Comparison of ENCODE assay signal across 1 cellular context in genomic region chr6:33312361-33313104, GRCh38.
A peak's percentile ranks its signal among the peaks of the same experiment; 100 is the strongest.
TF ChIP-seq lines count a peak whose summit lies in the region.

No MANE protein-coding gene starts in this region.

TF ChIP-seq in K562, 482 proteins besides CTCF, POLR2A, EP300 and RAD21 (continued from another document and continues in another):
- TF ChIP-seq TFE3 (CRISPR knock-in tag; IDR thresholded peaks at IDR 0.05) (no peak), ZFPM2 (CRISPR knock-in tag; IDR thresholded peaks at IDR 0.05) (no peak), NCOA6 (IDR thresholded peaks at IDR 0.05) (no peak), ATF6 (CRISPR knock-in tag; IDR thresholded peaks at IDR 0.05) (0 out of 2 replicates have a peak, but pooled peaks have one; percentile 45), EP400 (IDR thresholded peaks at IDR 0.05) (peak; percentile 20; the same call in 1 of the 2 replicates), XRCC5 (IDR thresholded peaks at IDR 0.05; ENCODE audit: low read depth, low read length) (peak; percentile 66; the same call in 1 of the 2 replicates), KDM5B (IDR thresholded peaks at IDR 0.05; ENCODE audit: insufficient replicate concordance, low read depth, low read length) (peak; percentile 15), ARID4B (CRISPR knock-in tag; IDR thresholded peaks at IDR 0.05) (peak; percentile 52; the same call in 1 of the 2 replicates), MBD1 (CRISPR knock-in tag; IDR thresholded peaks at IDR 0.05) (no peak), RB1 (IDR thresholded peaks at IDR 0.05; ENCODE audit: low read depth) (peak; percentile 54; the same call in 1 of the 2 replicates), MAX (CRISPR knock-in tag; IDR thresholded peaks at IDR 0.05) (peak; percentile 34; the same call in 1 of the 2 replicates), SP2 (IDR thresholded peaks at IDR 0.05; ENCODE audit: extremely low read depth, low read depth, low read length, poor library complexity, severe bottlenecking) (no peak), CBFA2T2 (conservative IDR thresholded peaks at IDR 0.05) (peak; percentile 30; the same call in 1 of the 2 replicates), EGR1 (conservative IDR thresholded peaks at IDR 0.05) (peak; percentile 90), ASH1L (IDR thresholded peaks at IDR 0.05; ENCODE audit: borderline replicate concordance, low read depth, partially characterized antibody) (no peak), RBFOX2 (IDR thresholded peaks at IDR 0.05; ENCODE audit: low read depth, low read length) (peak; percentile 53), WHSC1 (IDR thresholded peaks at IDR 0.05; ENCODE audit: low read length) (no peak), NR2C2 (CRISPR knock-in tag; IDR thresholded peaks at IDR 0.05) (no peak), NR2C2 (tag; IDR thresholded peaks at IDR 0.05) (no peak), SMARCE1 (IDR thresholded peaks at IDR 0.05) (no peak; the same call in 1 of the 2 replicates), ZNF324 (CRISPR knock-in tag; IDR thresholded peaks at IDR 0.05) (no peak), MAZ (CRISPR knock-in tag; conservative IDR thresholded peaks at IDR 0.05 in 1 of 2, IDR thresholded peaks at IDR 0.05 in 1 of 2) (peak; percentile 38 to 48; a peak in 2 of 4 replicates), CBFA2T3 (IDR thresholded peaks at IDR 0.05) (peak; percentile 25; the same call in 1 of the 2 replicates), BHLHE40 (IDR thresholded peaks at IDR 0.05; ENCODE audit: low read length) (peak; percentile 15; the same call in 1 of the 2 replicates), XRCC4 (IDR thresholded peaks at IDR 0.05; ENCODE audit: extremely low read depth, insufficient read depth, insufficient read length) (no peak), JUN (IDR thresholded peaks at IDR 0.05; ENCODE audit: borderline replicate concordance, low read depth, low read length) (no peak), JUN (CRISPR knock-in tag; IDR thresholded peaks at IDR 0.05; ENCODE audit: borderline replicate concordance) (no peak), SMARCA4 (IDR thresholded peaks at IDR 0.05) (0 out of 2 replicates have a peak, but pooled peaks have one; percentile 17), STAT5B (CRISPR knock-in tag; IDR thresholded peaks at IDR 0.05) (no peak), ARID2 (IDR thresholded peaks at IDR 0.05) (0 out of 2 replicates have a peak, but pooled peaks have one; percentile 7), ZBTB2 (IDR thresholded peaks at IDR 0.05) (no peak), THRAP3 (IDR thresholded peaks at IDR 0.05; ENCODE audit: borderline replicate concordance) (0 out of 2 replicates have a peak, but pooled peaks have one; percentile 30), TCF3 (CRISPR knock-in tag; IDR thresholded peaks at IDR 0.05) (no peak; the same call in 1 of the 2 replicates), ZC3H4 (CRISPR knock-in tag; IDR thresholded peaks at IDR 0.05; ENCODE audit: borderline replicate concordance) (0 out of 2 replicates have a peak, but pooled peaks have one; percentile 53), ESRRA (IDR thresholded peaks at IDR 0.05; ENCODE audit: borderline replicate concordance, low read depth) (peak; percentile 45; the same call in 1 of the 2 replicates), POLR2AphosphoS5 (IDR thresholded peaks at IDR 0.05; ENCODE audit: control insufficient read depth, insufficient read depth, low read depth, low read length) (no peak), CTBP1 (IDR thresholded peaks at IDR 0.05; ENCODE audit: borderline replicate concordance) (peak; percentile 79), ARID1B (IDR thresholded peaks at IDR 0.05) (0 out of 2 replicates have a peak, but pooled peaks have one; percentile 21), C11orf30 (IDR thresholded peaks at IDR 0.05; ENCODE audit: low read depth) (no peak), ILF3 (IDR thresholded peaks at IDR 0.05; ENCODE audit: borderline replicate concordance) (no peak), HDGF (IDR thresholded peaks at IDR 0.05) (no peak), RBBP5 (IDR thresholded peaks at IDR 0.05; ENCODE audit: borderline replicate concordance, insufficient read depth, low read length, poor library complexity, severe bottlenecking) (peak; percentile 58), SP1 (CRISPR knock-in tag; IDR thresholded peaks at IDR 0.05) (peak; percentile 53; the same call in 1 of the 2 replicates), ZNF121 (CRISPR knock-in tag; conservative IDR thresholded peaks at IDR 0.05) (no peak), ZC3H11A (IDR thresholded peaks at IDR 0.05; ENCODE audit: low read depth, low read length) (no peak), ZBED1 (IDR thresholded peaks at IDR 0.05) (peak; percentile 28; the same call in 1 of the 2 replicates), TSHZ1 (CRISPR knock-in tag; IDR thresholded peaks at IDR 0.05) (no peak), TBP (optimal IDR thresholded peaks at IDR 0.05; ENCODE audit: low read depth, low read length) (peak; percentile 42), HNRNPLL (IDR thresholded peaks at IDR 0.05; ENCODE audit: low read depth, low read length, poor library complexity, severe bottlenecking) (peak; percentile 27), BCOR (IDR thresholded peaks at IDR 0.05) (0 out of 2 replicates have a peak, but pooled peaks have one; percentile 25), RBM14 (IDR thresholded peaks at IDR 0.05; ENCODE audit: borderline replicate concordance, insufficient read depth, low read depth, low read length) (no peak), CBFB (CRISPR knock-in tag; IDR thresholded peaks at IDR 0.05) (peak; percentile 56; the same call in 1 of the 2 replicates), PHF21A (IDR thresholded peaks at IDR 0.05; ENCODE audit: borderline replicate concordance, low read depth) (no peak), NRF1 (conservative IDR thresholded peaks at IDR 0.05 in 1 of 2, IDR thresholded peaks at IDR 0.05 in 1 of 2) (peak in 1 of 2 experiments; percentile 26; a peak in 1 of 4 replicates), ZNF707 (CRISPR knock-in tag; conservative IDR thresholded peaks at IDR 0.05) (no peak)
